23 cellular contexts compared by ENCODE assay signal in the genomic region with DNA sequence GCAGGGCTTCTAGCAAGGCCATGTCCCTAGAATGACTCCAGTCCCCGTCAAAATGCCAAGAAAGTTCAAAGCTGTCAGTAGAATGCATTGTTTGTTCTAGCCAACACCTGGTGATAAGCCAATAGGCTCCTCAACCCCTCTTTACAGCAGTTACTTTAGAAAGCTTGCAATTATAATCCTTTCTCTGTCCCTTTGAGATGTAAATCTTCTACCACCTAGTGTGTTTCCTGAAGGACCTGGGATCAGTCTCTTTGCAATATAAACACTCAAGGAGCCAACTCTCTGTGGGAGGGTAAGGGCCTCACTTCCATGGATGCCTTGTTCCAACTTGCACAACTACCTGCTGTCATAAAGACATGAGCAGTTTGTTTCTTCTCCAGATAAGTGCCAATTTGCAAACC.
A peak's percentile ranks its signal among the peaks of the same experiment; 100 is the strongest.
DNase-seq lines count a peak whose midpoint lies in the region; ATAC-seq and TF ChIP-seq lines count a peak whose summit lies in the region.
"Had no signal": no experiment of that assay in that cellular context is flagged by ENCODE, and none has a peak within 500 bp of the region (broad histone marks: within the 10 kb centered on the region; RNA-seq: fewer than 3 reads in every experiment).

No MANE protein-coding gene starts in this region.

- no peaks in the 10 kb centered on the region for H3F3A ChIP-seq in GM23338 (replicated peaks; ENCODE audit: low read depth)

- H3K27ac Mint-ChIP-seq in GM23338, result 0 out of 2 replicates have a peak overlapping the region, but pooled peaks have one; percentile 46
- H3K27ac Mint-ChIP-seq in activated CD4-positive, alpha-beta T cell treated with anti-CD3 and anti-CD28 coated beads, Interleukin-2, amount 10 ng/mL, durations not matched to agents 7 days and 5 days, result no peak overlapping the region
- H3K27ac Mint-ChIP-seq: activated naive CD8-positive, alpha-beta T cell; CD4-positive, alpha-beta T cell had no signal

- peak overlapping the region; percentile 49 for H3K4me3 Mint-ChIP-seq in GM23338
- H3K4me3 Mint-ChIP-seq in activated CD4-positive, alpha-beta T cell treated with anti-CD3 and anti-CD28 coated beads, Interleukin-2, amount 10 ng/mL, durations not matched to agents 7 days and 5 days, result no peak overlapping the region
- H3K4me3 Mint-ChIP-seq: activated naive CD8-positive, alpha-beta T cell; CD4-positive, alpha-beta T cell had no signal

- TF ChIP-seq CTCF in GM23338 (conservative IDR thresholded peaks at IDR 0.05; ENCODE audit: low read depth in 2 of 2) (no peak), astrocyte of the cerebellum (IDR thresholded peaks at IDR 0.05; ENCODE audit: low read depth, low read length, missing control alignments) (no peak)

- POLR2A ChIA-PET in activated CD4-positive, alpha-beta T cell treated with anti-CD3 and anti-CD28 coated beads, Interleukin-2, amount 10 ng/mL, durations not matched to agents 7 days and 5 days (lab: Charles Lee), result no interaction called here

- H3K36me3 ChIP-seq in GM23338 (ENCODE audit: insufficient read depth), result peaks cover 4% of the 10 kb centered on the region; the same call in 1 of the 2 replicates
- H3K36me3 ChIP-seq: transverse colon had no signal

- H3K27me3 ChIP-seq in GM23338 (ENCODE audit: insufficient read depth), result no peaks in the 10 kb centered on the region
- H3K27me3 ChIP-seq: stomach, transverse colon had no signal

- H3K4me1 Mint-ChIP-seq in GM23338, result peaks cover 46% of the 10 kb centered on the region
- H3K4me1 Mint-ChIP-seq in activated CD4-positive, alpha-beta T cell treated with anti-CD3 and anti-CD28 coated beads, Interleukin-2, amount 10 ng/mL, durations not matched to agents 7 days and 5 days, result no peaks in the 10 kb centered on the region

- no peaks in the 10 kb centered on the region for H3K9me2 ChIP-seq in GM23338 (ENCODE audit: insufficient read depth)

- H4K20me1 ChIP-seq in GM23338 (replicated peaks; ENCODE audit: insufficient read depth), result no peaks in the 10 kb centered on the region

- H3K4me2 ChIP-seq in GM23338, result peak overlapping the region; percentile 39

- H3K27ac ChIP-seq in GM23338 (ENCODE audit: low read depth), result peak overlapping the region; percentile 52
- H3K27ac ChIP-seq: transverse colon had no signal

- H3K79me2 ChIP-seq in GM23338 (replicated peaks; ENCODE audit: insufficient read depth), result no peaks in the 10 kb centered on the region

- DNase-seq in GM23338 (ENCODE audit: low spot score), result peak; percentile 86
- DNase-seq in NCI-H146 (lab: John Stamatoyannopoulos, UW), result peak; percentile 74
- peak; percentile 53 for DNase-seq in astrocyte of the cerebellum (ENCODE audit: low read depth)
- DNase-seq in left colon, result no peak
- no peak for DNase-seq in KBM-7
- no peak for DNase-seq in HuH-7 (ENCODE audit: low spot score)
- DNase-seq in NCI-H226, result no peak
- DNase-seq in activated CD4-positive, alpha-beta T cell treated with anti-CD3 and anti-CD28 coated beads, Interleukin-2, amount 10 ng/mL, durations not matched to agents 7 days and 5 days, result no peak
- DNase-seq: activated CD8-positive, alpha-beta memory T cell treated with anti-CD3 and anti-CD28 coated beads for 24 hours; CD4-positive, alpha-beta T cell; DMS153; effector memory CD4-positive, alpha-beta T cell; NCI-H526; OCI-M1; retina; stimulated activated CD4-positive, alpha-beta T cell treated with anti-CD3 and anti-CD28 coated beads, Interleukin-4, amount 100 ng/mL, for 4 hours; stomach; T1000; transverse colon had no signal

- no peak overlapping the region for H2AFZ ChIP-seq in GM23338

- ATAC-seq in GM23338 (peak; percentile 96), left colon (peak; percentile 53)
- ATAC-seq: GM12878, Right ventricle myocardium inferior had no signal

- peaks cover 47% of the 10 kb centered on the region for H3K36me3 Mint-ChIP-seq in GM23338 (ENCODE audit: low read depth)
- peaks cover 19% of the 10 kb centered on the region for H3K36me3 Mint-ChIP-seq in activated CD4-positive, alpha-beta T cell treated with anti-CD3 and anti-CD28 coated beads, Interleukin-2, amount 10 ng/mL, durations not matched to agents 7 days and 5 days (ENCODE audit: low read depth)

- H3K4me3 ChIP-seq in GM23338 (peak overlapping the region; percentile 12; the same call in 1 of the 2 replicates), astrocyte of the cerebellum (ENCODE audit: low read depth, low read length) (no peak overlapping the region)
- H3K4me3 ChIP-seq: GM12878, lung, stomach, transverse colon had no signal

- peaks cover 31% of the 10 kb centered on the region for H3K4me1 ChIP-seq in GM23338 (ENCODE audit: insufficient read depth)
- H3K4me1 ChIP-seq: transverse colon had no signal

- H3K27me3 Mint-ChIP-seq in GM23338 (ENCODE audit: insufficient read depth, low read depth, poor library complexity), result peaks cover 13% of the 10 kb centered on the region
- H3K27me3 Mint-ChIP-seq in activated CD4-positive, alpha-beta T cell treated with anti-CD3 and anti-CD28 coated beads, Interleukin-2, amount 10 ng/mL, durations not matched to agents 7 days and 5 days, result no peaks in the 10 kb centered on the region
- H3K27me3 Mint-ChIP-seq: activated naive CD8-positive, alpha-beta T cell; CD4-positive, alpha-beta T cell had no signal

- intact Hi-C loops in left colon (cut with DNase I, micrococcal nuclease), result no loop called here

- CTCF ChIA-PET in activated CD4-positive, alpha-beta T cell treated with anti-CD3 and anti-CD28 coated beads, Interleukin-2, amount 10 ng/mL, durations not matched to agents 7 days and 5 days (lab: Charles Lee), result no interaction called here

- H3K9me3 Mint-ChIP-seq in GM23338, result peaks cover 41% of the 10 kb centered on the region
- peaks cover 14% of the 10 kb centered on the region for H3K9me3 Mint-ChIP-seq in activated CD4-positive, alpha-beta T cell treated with anti-CD3 and anti-CD28 coated beads, Interleukin-2, amount 10 ng/mL, durations not matched to agents 7 days and 5 days

- in situ Hi-C loops in astrocyte of the cerebellum (cut with HindIII; ENCODE audit: low sequenced_read_pairs), result no loop called here
- in situ Hi-C loops in KBM-7 (cut with MboI; ENCODE audit: low pct_unique_long_range_greater_than_20kb, low sequenced_read_pairs), result no loop called here

TF ChIP-seq in GM23338, 12 proteins besides CTCF, POLR2A, EP300 and RAD21 (continues in another document):
- TF ChIP-seq, protein P1, sequence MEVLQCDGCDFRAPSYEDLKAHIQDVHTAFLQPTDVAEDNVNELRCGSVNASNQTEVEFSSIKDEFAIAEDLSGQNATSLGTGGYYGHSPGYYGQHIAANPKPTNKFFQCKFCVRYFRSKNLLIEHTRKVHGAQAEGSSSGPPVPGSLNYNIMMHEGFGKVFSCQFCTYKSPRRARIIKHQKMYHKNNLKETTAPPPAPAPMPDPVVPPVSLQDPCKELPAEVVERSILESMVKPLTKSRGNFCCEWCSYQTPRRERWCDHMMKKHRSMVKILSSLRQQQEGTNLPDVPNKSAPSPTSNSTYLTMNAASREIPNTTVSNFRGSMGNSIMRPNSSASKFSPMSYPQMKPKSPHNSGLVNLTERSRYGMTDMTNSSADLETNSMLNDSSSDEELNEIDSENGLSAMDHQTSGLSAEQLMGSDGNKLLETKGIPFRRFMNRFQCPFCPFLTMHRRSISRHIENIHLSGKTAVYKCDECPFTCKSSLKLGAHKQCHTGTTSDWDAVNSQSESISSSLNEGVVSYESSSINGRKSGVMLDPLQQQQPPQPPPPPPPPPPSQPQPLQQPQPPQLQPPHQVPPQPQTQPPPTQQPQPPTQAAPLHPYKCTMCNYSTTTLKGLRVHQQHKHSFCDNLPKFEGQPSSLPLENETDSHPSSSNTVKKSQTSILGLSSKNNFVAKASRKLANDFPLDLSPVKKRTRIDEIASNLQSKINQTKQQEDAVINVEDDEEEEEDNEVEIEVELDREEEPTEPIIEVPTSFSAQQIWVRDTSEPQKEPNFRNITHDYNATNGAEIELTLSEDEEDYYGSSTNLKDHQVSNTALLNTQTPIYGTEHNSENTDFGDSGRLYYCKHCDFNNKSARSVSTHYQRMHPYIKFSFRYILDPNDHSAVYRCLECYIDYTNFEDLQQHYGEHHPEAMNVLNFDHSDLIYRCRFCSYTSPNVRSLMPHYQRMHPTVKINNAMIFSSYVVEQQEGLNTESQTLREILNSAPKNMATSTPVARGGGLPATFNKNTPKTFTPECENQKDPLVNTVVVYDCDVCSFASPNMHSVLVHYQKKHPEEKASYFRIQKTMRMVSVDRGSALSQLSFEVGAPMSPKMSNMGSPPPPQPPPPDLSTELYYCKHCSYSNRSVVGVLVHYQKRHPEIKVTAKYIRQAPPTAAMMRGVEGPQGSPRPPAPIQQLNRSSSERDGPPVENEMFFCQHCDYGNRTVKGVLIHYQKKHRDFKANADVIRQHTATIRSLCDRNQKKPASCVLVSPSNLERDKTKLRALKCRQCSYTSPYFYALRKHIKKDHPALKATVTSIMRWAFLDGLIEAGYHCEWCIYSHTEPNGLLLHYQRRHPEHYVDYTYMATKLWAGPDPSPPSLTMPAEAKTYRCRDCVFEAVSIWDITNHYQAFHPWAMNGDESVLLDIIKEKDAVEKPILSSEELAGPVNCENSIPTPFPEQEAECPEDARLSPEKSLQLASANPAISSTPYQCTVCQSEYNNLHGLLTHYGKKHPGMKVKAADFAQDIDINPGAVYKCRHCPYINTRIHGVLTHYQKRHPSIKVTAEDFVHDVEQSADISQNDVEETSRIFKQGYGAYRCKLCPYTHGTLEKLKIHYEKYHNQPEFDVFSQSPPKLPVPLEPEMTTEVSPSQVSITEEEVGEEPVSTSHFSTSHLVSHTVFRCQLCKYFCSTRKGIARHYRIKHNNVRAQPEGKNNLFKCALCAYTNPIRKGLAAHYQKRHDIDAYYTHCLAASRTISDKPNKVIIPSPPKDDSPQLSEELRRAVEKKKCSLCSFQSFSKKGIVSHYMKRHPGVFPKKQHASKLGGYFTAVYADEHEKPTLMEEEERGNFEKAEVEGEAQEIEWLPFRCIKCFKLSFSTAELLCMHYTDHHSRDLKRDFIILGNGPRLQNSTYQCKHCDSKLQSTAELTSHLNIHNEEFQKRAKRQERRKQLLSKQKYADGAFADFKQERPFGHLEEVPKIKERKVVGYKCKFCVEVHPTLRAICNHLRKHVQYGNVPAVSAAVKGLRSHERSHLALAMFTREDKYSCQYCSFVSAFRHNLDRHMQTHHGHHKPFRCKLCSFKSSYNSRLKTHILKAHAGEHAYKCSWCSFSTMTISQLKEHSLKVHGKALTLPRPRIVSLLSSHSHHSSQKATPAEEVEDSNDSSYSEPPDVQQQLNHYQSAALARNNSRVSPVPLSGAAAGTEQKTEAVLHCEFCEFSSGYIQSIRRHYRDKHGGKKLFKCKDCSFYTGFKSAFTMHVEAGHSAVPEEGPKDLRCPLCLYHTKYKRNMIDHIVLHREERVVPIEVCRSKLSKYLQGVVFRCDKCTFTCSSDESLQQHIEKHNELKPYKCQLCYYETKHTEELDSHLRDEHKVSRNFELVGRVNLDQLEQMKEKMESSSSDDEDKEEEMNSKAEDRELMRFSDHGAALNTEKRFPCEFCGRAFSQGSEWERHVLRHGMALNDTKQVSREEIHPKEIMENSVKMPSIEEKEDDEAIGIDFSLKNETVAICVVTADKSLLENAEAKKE (CRISPR knock-in tag; IDR thresholded peaks at IDR 0.05), result peak; percentile 96
- TF ChIP-seq ZNF114 (CRISPR knock-in tag; IDR thresholded peaks at IDR 0.05) (peak; percentile 88), EZH2 (IDR thresholded peaks at IDR 0.05; ENCODE audit: low read depth, unreplicated experiment) (no peak), ZNF331 (CRISPR knock-in tag; IDR thresholded peaks at IDR 0.05; ENCODE audit: low read depth) (no peak)

Comparison
In these comparisons a context has a peak if more than half of its experiments do, and no peak if none do; other contexts are left out.
1. DNase-seq: peak in GM23338 (single experiment), NCI-H146 (single experiment) and astrocyte of the cerebellum (single experiment); none in left colon (0 of 2), KBM-7 (single experiment), HuH-7 (single experiment), NCI-H226 (single experiment) and activated CD4-positive, alpha-beta T cell treated with anti-CD3 and anti-CD28 coated beads, Interleukin-2, amount 10 ng/mL, durations not matched to agents 7 days and 5 days (single experiment).